In the genomic region with DNA sequence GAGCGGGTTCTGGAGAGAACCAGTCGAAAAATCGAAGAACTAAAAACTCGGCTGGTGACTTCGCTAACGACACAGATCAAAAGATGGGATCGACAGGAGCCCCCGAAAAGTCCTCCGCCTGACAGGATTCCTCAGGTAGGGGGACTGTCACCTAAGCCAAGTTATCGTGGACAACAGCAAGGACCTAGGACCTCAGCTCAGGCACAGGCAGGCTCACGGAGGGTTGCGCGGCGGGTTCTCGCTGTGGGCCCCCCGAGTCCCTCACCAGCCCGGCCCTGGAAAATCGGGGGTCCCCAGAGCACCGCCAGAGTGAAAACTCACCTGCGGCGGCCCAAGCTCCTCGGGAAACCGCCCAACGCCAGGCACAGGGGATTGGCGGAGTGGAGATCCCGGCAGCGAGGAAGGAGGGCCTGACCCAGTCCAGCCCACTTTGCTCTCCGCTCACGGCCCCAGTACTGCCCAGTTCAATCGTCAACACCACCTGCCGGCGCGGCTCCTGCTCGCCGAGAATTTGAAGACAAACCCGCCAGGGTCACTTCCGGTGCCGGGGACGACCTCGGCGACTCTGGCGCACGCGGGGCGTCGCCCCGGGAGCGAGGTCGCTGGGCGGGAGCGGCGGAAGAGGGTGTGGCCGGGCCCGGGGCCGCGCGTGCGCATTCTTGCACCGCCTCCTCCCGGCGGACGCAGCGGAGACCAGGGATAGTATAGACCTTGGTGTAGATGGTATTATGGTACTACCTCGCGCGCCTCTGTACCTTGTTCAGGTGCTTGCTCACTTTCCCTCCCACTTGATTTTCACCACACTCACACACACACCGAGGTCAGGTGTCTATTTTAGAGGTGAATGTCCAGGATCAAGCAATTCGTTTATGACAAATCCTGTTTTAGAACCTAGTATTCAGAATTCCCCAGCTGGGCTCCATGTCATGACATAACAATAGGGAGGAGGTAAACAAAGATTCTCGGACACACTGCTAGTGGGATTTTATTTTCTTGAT, we compare ENCODE assay signal across 1 cellular context.
TF ChIP-seq lines count a peak whose summit lies in the region.

A gene (minus strand): TSS at position 567 of the 998 bp plus-strand sequence. CDS start 10,167 bp downstream, outside the sequence.

TF ChIP-seq in K562, 482 proteins besides CTCF, POLR2A, EP300 and RAD21 (continued from another document and continues in another):
- TF ChIP-seq, protein P1, sequence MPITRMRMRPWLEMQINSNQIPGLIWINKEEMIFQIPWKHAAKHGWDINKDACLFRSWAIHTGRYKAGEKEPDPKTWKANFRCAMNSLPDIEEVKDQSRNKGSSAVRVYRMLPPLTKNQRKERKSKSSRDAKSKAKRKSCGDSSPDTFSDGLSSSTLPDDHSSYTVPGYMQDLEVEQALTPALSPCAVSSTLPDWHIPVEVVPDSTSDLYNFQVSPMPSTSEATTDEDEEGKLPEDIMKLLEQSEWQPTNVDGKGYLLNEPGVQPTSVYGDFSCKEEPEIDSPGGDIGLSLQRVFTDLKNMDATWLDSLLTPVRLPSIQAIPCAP (CRISPR knock-in tag; IDR thresholded peaks at IDR 0.05; ENCODE audit: borderline replicate concordance): no peak; the same call in 1 of the 2 replicates
- no peak for TF ChIP-seq DNMT1 (IDR thresholded peaks at IDR 0.05)
- TF ChIP-seq, protein P2, sequence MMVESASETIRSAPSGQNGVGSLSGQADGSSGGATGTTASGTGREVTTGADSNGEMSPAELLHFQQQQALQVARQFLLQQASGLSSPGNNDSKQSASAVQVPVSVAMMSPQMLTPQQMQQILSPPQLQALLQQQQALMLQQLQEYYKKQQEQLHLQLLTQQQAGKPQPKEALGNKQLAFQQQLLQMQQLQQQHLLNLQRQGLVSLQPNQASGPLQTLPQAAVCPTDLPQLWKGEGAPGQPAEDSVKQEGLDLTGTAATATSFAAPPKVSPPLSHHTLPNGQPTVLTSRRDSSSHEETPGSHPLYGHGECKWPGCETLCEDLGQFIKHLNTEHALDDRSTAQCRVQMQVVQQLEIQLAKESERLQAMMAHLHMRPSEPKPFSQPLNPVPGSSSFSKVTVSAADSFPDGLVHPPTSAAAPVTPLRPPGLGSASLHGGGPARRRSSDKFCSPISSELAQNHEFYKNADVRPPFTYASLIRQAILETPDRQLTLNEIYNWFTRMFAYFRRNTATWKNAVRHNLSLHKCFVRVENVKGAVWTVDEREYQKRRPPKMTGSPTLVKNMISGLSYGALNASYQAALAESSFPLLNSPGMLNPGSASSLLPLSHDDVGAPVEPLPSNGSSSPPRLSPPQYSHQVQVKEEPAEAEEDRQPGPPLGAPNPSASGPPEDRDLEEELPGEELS (CRISPR knock-in tag; IDR thresholded peaks at IDR 0.05; ENCODE audit: borderline replicate concordance): peak; percentile 94
- TF ChIP-seq HEY1 (CRISPR knock-in tag; IDR thresholded peaks at IDR 0.05; ENCODE audit: borderline replicate concordance): no peak
- TF ChIP-seq BHLHE40 (IDR thresholded peaks at IDR 0.05; ENCODE audit: low read length): peak; percentile 79
- no peak for TF ChIP-seq CHD1 (IDR thresholded peaks at IDR 0.05; ENCODE audit: low read length)
- no peak for TF ChIP-seq HMG20A (CRISPR knock-in tag; conservative IDR thresholded peaks at IDR 0.05)
- TF ChIP-seq WHSC1 (IDR thresholded peaks at IDR 0.05; ENCODE audit: low read length): no peak
- TF ChIP-seq HDAC1 (IDR thresholded peaks at IDR 0.05): peak; percentile 8 to 85; a peak in 2 of 4 replicates
- 0 out of 2 replicates have a peak, but pooled peaks have one; percentile 38 for TF ChIP-seq ERF (CRISPR knock-in tag; IDR thresholded peaks at IDR 0.05)
- TF ChIP-seq, protein P3, sequence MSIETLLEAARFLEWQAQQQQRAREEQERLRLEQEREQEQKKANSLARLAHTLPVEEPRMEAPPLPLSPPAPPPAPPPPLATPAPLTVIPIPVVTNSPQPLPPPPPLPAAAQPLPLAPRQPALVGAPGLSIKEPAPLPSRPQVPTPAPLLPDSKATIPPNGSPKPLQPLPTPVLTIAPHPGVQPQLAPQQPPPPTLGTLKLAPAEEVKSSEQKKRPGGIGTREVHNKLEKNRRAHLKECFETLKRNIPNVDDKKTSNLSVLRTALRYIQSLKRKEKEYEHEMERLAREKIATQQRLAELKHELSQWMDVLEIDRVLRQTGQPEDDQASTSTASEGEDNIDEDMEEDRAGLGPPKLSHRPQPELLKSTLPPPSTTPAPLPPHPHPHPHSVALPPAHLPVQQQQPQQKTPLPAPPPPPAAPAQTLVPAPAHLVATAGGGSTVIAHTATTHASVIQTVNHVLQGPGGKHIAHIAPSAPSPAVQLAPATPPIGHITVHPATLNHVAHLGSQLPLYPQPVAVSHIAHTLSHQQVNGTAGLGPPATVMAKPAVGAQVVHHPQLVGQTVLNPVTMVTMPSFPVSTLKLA (conservative IDR thresholded peaks at IDR 0.05): peak; percentile 89 to 96
- TF ChIP-seq CBFB (CRISPR knock-in tag; IDR thresholded peaks at IDR 0.05): no peak
- TF ChIP-seq, protein P4, sequence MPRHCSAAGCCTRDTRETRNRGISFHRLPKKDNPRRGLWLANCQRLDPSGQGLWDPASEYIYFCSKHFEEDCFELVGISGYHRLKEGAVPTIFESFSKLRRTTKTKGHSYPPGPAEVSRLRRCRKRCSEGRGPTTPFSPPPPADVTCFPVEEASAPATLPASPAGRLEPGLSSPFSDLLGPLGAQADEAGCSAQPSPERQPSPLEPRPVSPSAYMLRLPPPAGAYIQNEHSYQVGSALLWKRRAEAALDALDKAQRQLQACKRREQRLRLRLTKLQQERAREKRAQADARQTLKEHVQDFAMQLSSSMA (CRISPR knock-in tag; IDR thresholded peaks at IDR 0.05): no peak
- no peak for TF ChIP-seq EWSR1 (IDR thresholded peaks at IDR 0.05; ENCODE audit: borderline replicate concordance, low read depth, partially characterized antibody)
- TF ChIP-seq, protein P5, sequence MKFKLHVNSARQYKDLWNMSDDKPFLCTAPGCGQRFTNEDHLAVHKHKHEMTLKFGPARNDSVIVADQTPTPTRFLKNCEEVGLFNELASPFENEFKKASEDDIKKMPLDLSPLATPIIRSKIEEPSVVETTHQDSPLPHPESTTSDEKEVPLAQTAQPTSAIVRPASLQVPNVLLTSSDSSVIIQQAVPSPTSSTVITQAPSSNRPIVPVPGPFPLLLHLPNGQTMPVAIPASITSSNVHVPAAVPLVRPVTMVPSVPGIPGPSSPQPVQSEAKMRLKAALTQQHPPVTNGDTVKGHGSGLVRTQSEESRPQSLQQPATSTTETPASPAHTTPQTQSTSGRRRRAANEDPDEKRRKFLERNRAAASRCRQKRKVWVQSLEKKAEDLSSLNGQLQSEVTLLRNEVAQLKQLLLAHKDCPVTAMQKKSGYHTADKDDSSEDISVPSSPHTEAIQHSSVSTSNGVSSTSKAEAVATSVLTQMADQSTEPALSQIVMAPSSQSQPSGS (CRISPR knock-in tag; IDR thresholded peaks at IDR 0.05): no peak
- TF ChIP-seq NFRKB (IDR thresholded peaks at IDR 0.05; ENCODE audit: low read depth): no peak
- TF ChIP-seq, protein P6, sequence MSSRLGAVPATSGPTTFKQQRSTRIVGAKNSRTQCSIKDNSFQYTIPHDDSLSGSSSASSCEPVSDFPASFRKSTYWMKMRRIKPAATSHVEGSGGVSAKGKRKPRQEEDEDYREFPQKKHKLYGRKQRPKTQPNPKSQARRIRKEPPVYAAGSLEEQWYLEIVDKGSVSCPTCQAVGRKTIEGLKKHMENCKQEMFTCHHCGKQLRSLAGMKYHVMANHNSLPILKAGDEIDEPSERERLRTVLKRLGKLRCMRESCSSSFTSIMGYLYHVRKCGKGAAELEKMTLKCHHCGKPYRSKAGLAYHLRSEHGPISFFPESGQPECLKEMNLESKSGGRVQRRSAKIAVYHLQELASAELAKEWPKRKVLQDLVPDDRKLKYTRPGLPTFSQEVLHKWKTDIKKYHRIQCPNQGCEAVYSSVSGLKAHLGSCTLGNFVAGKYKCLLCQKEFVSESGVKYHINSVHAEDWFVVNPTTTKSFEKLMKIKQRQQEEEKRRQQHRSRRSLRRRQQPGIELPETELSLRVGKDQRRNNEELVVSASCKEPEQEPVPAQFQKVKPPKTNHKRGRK (tag; IDR thresholded peaks at IDR 0.05): no peak
- TF ChIP-seq ZNF586 (CRISPR knock-in tag; conservative IDR thresholded peaks at IDR 0.05): no peak
- peak; percentile 87 for TF ChIP-seq ELF1 (tag; IDR thresholded peaks at IDR 0.05)
- TF ChIP-seq, protein P7, sequence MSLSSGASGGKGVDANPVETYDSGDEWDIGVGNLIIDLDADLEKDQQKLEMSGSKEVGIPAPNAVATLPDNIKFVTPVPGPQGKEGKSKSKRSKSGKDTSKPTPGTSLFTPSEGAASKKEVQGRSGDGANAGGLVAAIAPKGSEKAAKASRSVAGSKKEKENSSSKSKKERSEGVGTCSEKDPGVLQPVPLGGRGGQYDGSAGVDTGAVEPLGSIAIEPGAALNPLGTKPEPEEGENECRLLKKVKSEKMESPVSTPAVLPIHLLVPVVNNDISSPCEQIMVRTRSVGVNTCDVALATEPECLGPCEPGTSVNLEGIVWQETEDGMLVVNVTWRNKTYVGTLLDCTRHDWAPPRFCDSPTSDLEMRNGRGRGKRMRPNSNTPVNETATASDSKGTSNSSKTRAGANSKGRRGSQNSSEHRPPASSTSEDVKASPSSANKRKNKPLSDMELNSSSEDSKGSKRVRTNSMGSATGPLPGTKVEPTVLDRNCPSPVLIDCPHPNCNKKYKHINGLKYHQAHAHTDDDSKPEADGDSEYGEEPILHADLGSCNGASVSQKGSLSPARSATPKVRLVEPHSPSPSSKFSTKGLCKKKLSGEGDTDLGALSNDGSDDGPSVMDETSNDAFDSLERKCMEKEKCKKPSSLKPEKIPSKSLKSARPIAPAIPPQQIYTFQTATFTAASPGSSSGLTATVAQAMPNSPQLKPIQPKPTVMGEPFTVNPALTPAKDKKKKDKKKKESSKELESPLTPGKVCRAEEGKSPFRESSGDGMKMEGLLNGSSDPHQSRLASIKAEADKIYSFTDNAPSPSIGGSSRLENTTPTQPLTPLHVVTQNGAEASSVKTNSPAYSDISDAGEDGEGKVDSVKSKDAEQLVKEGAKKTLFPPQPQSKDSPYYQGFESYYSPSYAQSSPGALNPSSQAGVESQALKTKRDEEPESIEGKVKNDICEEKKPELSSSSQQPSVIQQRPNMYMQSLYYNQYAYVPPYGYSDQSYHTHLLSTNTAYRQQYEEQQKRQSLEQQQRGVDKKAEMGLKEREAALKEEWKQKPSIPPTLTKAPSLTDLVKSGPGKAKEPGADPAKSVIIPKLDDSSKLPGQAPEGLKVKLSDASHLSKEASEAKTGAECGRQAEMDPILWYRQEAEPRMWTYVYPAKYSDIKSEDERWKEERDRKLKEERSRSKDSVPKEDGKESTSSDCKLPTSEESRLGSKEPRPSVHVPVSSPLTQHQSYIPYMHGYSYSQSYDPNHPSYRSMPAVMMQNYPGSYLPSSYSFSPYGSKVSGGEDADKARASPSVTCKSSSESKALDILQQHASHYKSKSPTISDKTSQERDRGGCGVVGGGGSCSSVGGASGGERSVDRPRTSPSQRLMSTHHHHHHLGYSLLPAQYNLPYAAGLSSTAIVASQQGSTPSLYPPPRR (CRISPR knock-in tag; IDR thresholded peaks at IDR 0.05; ENCODE audit: borderline replicate concordance): peak; percentile 79
- TF ChIP-seq ZNF408 (CRISPR knock-in tag; IDR thresholded peaks at IDR 0.05; ENCODE audit: low read depth): no peak
- TF ChIP-seq, protein P8, sequence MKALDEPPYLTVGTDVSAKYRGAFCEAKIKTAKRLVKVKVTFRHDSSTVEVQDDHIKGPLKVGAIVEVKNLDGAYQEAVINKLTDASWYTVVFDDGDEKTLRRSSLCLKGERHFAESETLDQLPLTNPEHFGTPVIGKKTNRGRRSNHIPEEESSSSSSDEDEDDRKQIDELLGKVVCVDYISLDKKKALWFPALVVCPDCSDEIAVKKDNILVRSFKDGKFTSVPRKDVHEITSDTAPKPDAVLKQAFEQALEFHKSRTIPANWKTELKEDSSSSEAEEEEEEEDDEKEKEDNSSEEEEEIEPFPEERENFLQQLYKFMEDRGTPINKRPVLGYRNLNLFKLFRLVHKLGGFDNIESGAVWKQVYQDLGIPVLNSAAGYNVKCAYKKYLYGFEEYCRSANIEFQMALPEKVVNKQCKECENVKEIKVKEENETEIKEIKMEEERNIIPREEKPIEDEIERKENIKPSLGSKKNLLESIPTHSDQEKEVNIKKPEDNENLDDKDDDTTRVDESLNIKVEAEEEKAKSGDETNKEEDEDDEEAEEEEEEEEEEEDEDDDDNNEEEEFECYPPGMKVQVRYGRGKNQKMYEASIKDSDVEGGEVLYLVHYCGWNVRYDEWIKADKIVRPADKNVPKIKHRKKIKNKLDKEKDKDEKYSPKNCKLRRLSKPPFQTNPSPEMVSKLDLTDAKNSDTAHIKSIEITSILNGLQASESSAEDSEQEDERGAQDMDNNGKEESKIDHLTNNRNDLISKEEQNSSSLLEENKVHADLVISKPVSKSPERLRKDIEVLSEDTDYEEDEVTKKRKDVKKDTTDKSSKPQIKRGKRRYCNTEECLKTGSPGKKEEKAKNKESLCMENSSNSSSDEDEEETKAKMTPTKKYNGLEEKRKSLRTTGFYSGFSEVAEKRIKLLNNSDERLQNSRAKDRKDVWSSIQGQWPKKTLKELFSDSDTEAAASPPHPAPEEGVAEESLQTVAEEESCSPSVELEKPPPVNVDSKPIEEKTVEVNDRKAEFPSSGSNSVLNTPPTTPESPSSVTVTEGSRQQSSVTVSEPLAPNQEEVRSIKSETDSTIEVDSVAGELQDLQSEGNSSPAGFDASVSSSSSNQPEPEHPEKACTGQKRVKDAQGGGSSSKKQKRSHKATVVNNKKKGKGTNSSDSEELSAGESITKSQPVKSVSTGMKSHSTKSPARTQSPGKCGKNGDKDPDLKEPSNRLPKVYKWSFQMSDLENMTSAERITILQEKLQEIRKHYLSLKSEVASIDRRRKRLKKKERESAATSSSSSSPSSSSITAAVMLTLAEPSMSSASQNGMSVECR (CRISPR knock-in tag; IDR thresholded peaks at IDR 0.05): peak; percentile 84
- TF ChIP-seq, protein P9, sequence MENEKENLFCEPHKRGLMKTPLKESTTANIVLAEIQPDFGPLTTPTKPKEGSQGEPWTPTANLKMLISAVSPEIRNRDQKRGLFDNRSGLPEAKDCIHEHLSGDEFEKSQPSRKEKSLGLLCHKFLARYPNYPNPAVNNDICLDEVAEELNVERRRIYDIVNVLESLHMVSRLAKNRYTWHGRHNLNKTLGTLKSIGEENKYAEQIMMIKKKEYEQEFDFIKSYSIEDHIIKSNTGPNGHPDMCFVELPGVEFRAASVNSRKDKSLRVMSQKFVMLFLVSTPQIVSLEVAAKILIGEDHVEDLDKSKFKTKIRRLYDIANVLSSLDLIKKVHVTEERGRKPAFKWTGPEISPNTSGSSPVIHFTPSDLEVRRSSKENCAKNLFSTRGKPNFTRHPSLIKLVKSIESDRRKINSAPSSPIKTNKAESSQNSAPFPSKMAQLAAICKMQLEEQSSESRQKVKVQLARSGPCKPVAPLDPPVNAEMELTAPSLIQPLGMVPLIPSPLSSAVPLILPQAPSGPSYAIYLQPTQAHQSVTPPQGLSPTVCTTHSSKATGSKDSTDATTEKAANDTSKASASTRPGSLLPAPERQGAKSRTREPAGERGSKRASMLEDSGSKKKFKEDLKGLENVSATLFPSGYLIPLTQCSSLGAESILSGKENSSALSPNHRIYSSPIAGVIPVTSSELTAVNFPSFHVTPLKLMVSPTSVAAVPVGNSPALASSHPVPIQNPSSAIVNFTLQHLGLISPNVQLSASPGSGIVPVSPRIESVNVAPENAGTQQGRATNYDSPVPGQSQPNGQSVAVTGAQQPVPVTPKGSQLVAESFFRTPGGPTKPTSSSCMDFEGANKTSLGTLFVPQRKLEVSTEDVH (IDR thresholded peaks at IDR 0.05; ENCODE audit: low read depth, partially characterized antibody): no peak
- TF ChIP-seq RBM39 (optimal IDR thresholded peaks at IDR 0.05; ENCODE audit: low read depth, low read length): no peak
- no peak for TF ChIP-seq SPI1 (IDR thresholded peaks at IDR 0.05; ENCODE audit: borderline replicate concordance, low read depth, low read length)
- no peak for TF ChIP-seq GATA2 (CRISPR knock-in tag; IDR thresholded peaks at IDR 0.05)
- peak; percentile 39; the same call in 1 of the 2 replicates for TF ChIP-seq ZNF212 (CRISPR knock-in tag; IDR thresholded peaks at IDR 0.05)
- 0 out of 2 replicates have a peak, but pooled peaks have one; percentile 41 for TF ChIP-seq OTX1 (CRISPR knock-in tag; IDR thresholded peaks at IDR 0.05)
- TF ChIP-seq XRCC5 (IDR thresholded peaks at IDR 0.05; ENCODE audit: low read depth, low read length): peak; percentile 49
- TF ChIP-seq NCOA2 (IDR thresholded peaks at IDR 0.05; ENCODE audit: partially characterized antibody in 2 of 2): no peak
- TF ChIP-seq RHOXF2B (CRISPR knock-in tag; conservative IDR thresholded peaks at IDR 0.05): no peak
